8 cellular contexts compared by ENCODE assay signal in the genomic region with DNA sequence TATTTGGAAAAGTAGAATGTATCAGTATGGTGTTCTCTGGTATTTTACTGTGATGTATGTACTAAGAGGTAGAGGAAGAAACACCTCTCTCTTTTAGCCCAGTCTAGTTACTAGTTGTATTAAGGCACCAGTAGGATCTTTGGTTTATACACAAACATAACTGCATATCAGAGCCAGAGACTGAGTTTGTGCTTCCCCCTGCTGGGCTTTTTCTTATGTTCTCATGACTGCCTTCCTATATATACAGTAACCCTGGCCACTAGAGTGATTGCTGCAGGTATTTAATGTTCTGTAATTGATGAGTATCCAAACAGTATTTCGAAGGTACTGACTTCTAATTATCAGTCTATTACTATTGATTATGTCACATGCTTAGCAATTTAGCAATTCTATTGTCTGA.
A peak's percentile ranks its signal among the peaks of the same experiment; 100 is the strongest.
DNase-seq lines count a peak whose midpoint lies in the region; ATAC-seq and TF ChIP-seq lines count a peak whose summit lies in the region.

No MANE protein-coding gene starts in this region.

- no peaks in the 10 kb centered on the region for H3K4me1 ChIP-seq in HEK293 (ENCODE audit: control insufficient read depth, insufficient read depth, low read length)

- H3K9me3 ChIP-seq in HEK293 (ENCODE audit: control insufficient read depth, insufficient read depth, low read depth, low read length), result no peaks in the 10 kb centered on the region

- ATAC-seq in GM21515 (IDR thresholded peaks at IDR 0.05; ENCODE audit: unreplicated experiment) (no peak), Right ventricle myocardium inferior (no peak), HG02759 (IDR thresholded peaks at IDR 0.05; ENCODE audit: unreplicated experiment) (no peak)

- no peak overlapping the region for H3K4me3 ChIP-seq in HEK293 (ENCODE audit: low read depth, low read length)

- CTCF ChIA-PET in HEK293 (lab: Yijun Ruan, JAX), result interaction anchor here (0.6 to 2.2 kb wide), 6 partner anchors 31 to 774 kb away, joined by 3 to 15 read pairs (median 3); no protein-coding TSS in a partner anchor

- no peaks in the 10 kb centered on the region for H3K36me3 ChIP-seq in HEK293 (ENCODE audit: control insufficient read depth in 2 of 2, insufficient read depth in 1 of 2, low read length in 2 of 2)

- DNase-seq in NCI-H2227 (lab: John Stamatoyannopoulos, UW; ENCODE audit: unreplicated experiment), result peak; percentile 57
- DNase-seq in T47D (ENCODE audit: low read depth in 1 of 2, low spot score in 1 of 2), result peak; percentile 2 to 77
- DNase-seq in retina, result peak; percentile 46
- DNase-seq in activated CD4-positive, CD25-positive, alpha-beta regulatory T cell treated with anti-CD3 and anti-CD28 coated beads, Interleukin-2, amount 50 U/mL, for 72 hours, result no peak
- DNase-seq in Right ventricle myocardium inferior (ENCODE audit: missing footprints), result no peak

- POLR2A ChIA-PET in HEK293 (lab: Yijun Ruan, JAX), result no interaction called here

- intact Hi-C loops in Right ventricle myocardium inferior (cut with DNase I), result no loop called here

- TF ChIP-seq CTCF in HEK293 (tag by site-specific recombination; IDR thresholded peaks at IDR 0.05), result no peak

- in situ Hi-C loops in T47D (cut with HindIII; ENCODE audit: low pct_unique_long_range_greater_than_20kb, low sequenced_read_pairs), result no loop called here

- no peak overlapping the region for H3K27ac ChIP-seq in HEK293 (ENCODE audit: extremely low read depth, low read depth, low read length)

TF ChIP-seq in HEK293, 187 proteins besides CTCF, POLR2A, EP300 and RAD21:
- TF ChIP-seq ZNF654 (tag by site-specific recombination; IDR thresholded peaks at IDR 0.05; ENCODE audit: low read depth), result peak; percentile 63
- TF ChIP-seq, protein P1, sequence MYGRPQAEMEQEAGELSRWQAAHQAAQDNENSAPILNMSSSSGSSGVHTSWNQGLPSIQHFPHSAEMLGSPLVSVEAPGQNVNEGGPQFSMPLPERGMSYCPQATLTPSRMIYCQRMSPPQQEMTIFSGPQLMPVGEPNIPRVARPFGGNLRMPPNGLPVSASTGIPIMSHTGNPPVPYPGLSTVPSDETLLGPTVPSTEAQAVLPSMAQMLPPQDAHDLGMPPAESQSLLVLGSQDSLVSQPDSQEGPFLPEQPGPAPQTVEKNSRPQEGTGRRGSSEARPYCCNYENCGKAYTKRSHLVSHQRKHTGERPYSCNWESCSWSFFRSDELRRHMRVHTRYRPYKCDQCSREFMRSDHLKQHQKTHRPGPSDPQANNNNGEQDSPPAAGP (tag by site-specific recombination; IDR thresholded peaks at IDR 0.05), result no peak
TF ChIP-seq in HEK293: peak in this region for 1.

Comparison
In these comparisons a context has a peak if more than half of its experiments do, and no peak if none do; other contexts are left out.
1. DNase-seq: peak in NCI-H2227 (single experiment), T47D (2 of 2) and retina (single experiment); none in activated CD4-positive, CD25-positive, alpha-beta regulatory T cell treated with anti-CD3 and anti-CD28 coated beads, Interleukin-2, amount 50 U/mL, for 72 hours (single experiment) and Right ventricle myocardium inferior (single experiment).